Comparison of ENCODE assay signal across 18 cellular contexts in genomic region chr10:7606977-7607404, GRCh38. TPM values are rescaled to one million over a fixed set of nuclear protein-coding genes. Genes with fewer than 3 reads are reported as not detected.
DNase-seq lines count a peak whose midpoint lies in the region; ATAC-seq and TF ChIP-seq lines count a peak whose summit lies in the region.
"Had no signal": no experiment of that assay in that cellular context is flagged by ENCODE, and none has a peak within 500 bp of the region (broad histone marks: within the 10 kb centered on the region; RNA-seq: fewer than 3 reads in every experiment).

No MANE protein-coding gene starts in this region.

- H4K20me1 ChIP-seq in MM.1S (ENCODE audit: insufficient read depth, low read length) = no peaks in the 10 kb centered on the region

- H2BK5ac ChIP-seq in mesendoderm (ENCODE audit: low read length) = no peak overlapping the region

- H4K5ac ChIP-seq in mesendoderm (ENCODE audit: low read length) = no peak overlapping the region

- H3K4me3 ChIP-seq in MM.1S (ENCODE audit: low read length) = no peak overlapping the region
- H3K4me3 ChIP-seq in esophagus squamous epithelium = no peak overlapping the region
- H3K4me3 ChIP-seq in mesendoderm (ENCODE audit: low read length) = no peak overlapping the region
- H3K4me3 ChIP-seq: SJSA1, upper lobe of left lung had no signal

- DNase-seq in AG08395 (ENCODE audit: low spot score) = peak; percentile 26
- DNase-seq in MM.1S = peak; percentile 16
- no peak for DNase-seq in esophagus squamous epithelium (lab: John Stamatoyannopoulos, UW)
- peak; percentile 36 for DNase-seq in mesendoderm
- no peak for DNase-seq in GM10266 (ENCODE audit: extremely low spot score)
- no peak for DNase-seq in sciatic nerve (ENCODE audit: low spot score)
- no peak for DNase-seq in DMS53 (lab: John Stamatoyannopoulos, UW)
- DNase-seq: activated CD4-positive, CD25-positive, alpha-beta regulatory T cell treated with anti-CD3 and anti-CD28 coated beads, Interleukin-2, amount 50 U/mL, for 72 hours; amniotic stem cell; effector CD4-positive, alpha-beta T cell; left cardiac atrium; NCI-H1930; NCI-H446 treated with DMSO at 0.1 percent for 48 hours had no signal

- H3K9ac ChIP-seq in MM.1S (ENCODE audit: low read length) = no peak overlapping the region
- H3K9ac ChIP-seq in mesendoderm (ENCODE audit: low read length) = no peak overlapping the region

- no peak overlapping the region for H2AK5ac ChIP-seq in mesendoderm (ENCODE audit: low read length)

- H3K18ac ChIP-seq in mesendoderm (ENCODE audit: low read length) = peak overlapping the region; percentile 23

- 27 to 31% methylated on average over 4 of the region's 4 CpGs for WGBS in esophagus squamous epithelium, 2 donors
- WGBS in mesendoderm (ENCODE audit: extremely low coverage, insufficient coverage, low lambda C conversion rate) = no CpG with 5 or more reads among the region's 4 CpGs

- no peak overlapping the region for H3K56ac ChIP-seq in mesendoderm (ENCODE audit: low read length)

- H3K4ac ChIP-seq in mesendoderm (ENCODE audit: low read depth, low read length) = no peak overlapping the region

- no peaks in the 10 kb centered on the region for H3K79me1 ChIP-seq in mesendoderm (ENCODE audit: low read length)

- intact Hi-C loops in esophagus squamous epithelium (cut with DNase I) (no loop called here), sciatic nerve (cut with DNase I) (no loop called here)

- H2AFZ ChIP-seq in MM.1S (ENCODE audit: low read length) = no peak overlapping the region

- H3K23ac ChIP-seq in mesendoderm (ENCODE audit: low read length) = no peak overlapping the region

- no peak for TF ChIP-seq CTCF in MM.1S (IDR thresholded peaks at IDR 0.05; ENCODE audit: low read length)
- no peak for TF ChIP-seq CTCF in esophagus squamous epithelium (IDR thresholded peaks at IDR 0.05)
- no peak for TF ChIP-seq CTCF in GM10266 (IDR thresholded peaks at IDR 0.05; ENCODE audit: control insufficient read depth, insufficient read depth, low read depth, missing control alignments)

- H3K4me1 ChIP-seq in MM.1S (ENCODE audit: low read length) (no peaks in the 10 kb centered on the region), esophagus squamous epithelium (peaks cover 0 to 22% (median 15%) of the 10 kb centered on the region in 3 donors), mesendoderm (ENCODE audit: control insufficient read depth, low read depth, low read length) (peaks cover 2% of the 10 kb centered on the region)

- no peaks in the 10 kb centered on the region for H3K9me2 ChIP-seq in MM.1S (replicated peaks; ENCODE audit: insufficient read depth, low read length)

- H3K27me3 ChIP-seq in MM.1S (replicated peaks; ENCODE audit: insufficient read depth, low read length) (no peaks in the 10 kb centered on the region), esophagus squamous epithelium (no peaks in the 10 kb centered on the region), mesendoderm (ENCODE audit: insufficient read depth, low read length, poor library complexity) (no peaks in the 10 kb centered on the region)
- H3K27me3 ChIP-seq: SJSA1, upper lobe of left lung had no signal

- H3K9me3 ChIP-seq in MM.1S (replicated peaks; ENCODE audit: insufficient read depth, low read length) (no peaks in the 10 kb centered on the region), esophagus squamous epithelium (no peaks in the 10 kb centered on the region)
- H3K9me3 ChIP-seq: SJSA1, upper lobe of left lung had no signal

- H3K79me2 ChIP-seq in MM.1S (ENCODE audit: low read length) = no peaks in the 10 kb centered on the region
- H3K79me2 ChIP-seq in mesendoderm (ENCODE audit: control insufficient read depth, insufficient read depth, low read length) = no peaks in the 10 kb centered on the region

- no peak overlapping the region for H2BK120ac ChIP-seq in mesendoderm (ENCODE audit: low read depth, low read length)

- no peak for TF ChIP-seq POLR2A in esophagus squamous epithelium (IDR thresholded peaks at IDR 0.05)

- no peaks in the 10 kb centered on the region for H3F3A ChIP-seq in MM.1S (ENCODE audit: insufficient read depth, low read length)

- H2BK15ac ChIP-seq in mesendoderm (replicated peaks; ENCODE audit: low read depth) = no peak overlapping the region

- H3K36me3 ChIP-seq in MM.1S (replicated peaks; ENCODE audit: insufficient read depth, low read length) (no peaks in the 10 kb centered on the region), esophagus squamous epithelium (no peaks in the 10 kb centered on the region), mesendoderm (ENCODE audit: control insufficient read depth, insufficient read depth, low read length) (no peaks in the 10 kb centered on the region)
- H3K36me3 ChIP-seq: SJSA1, upper lobe of left lung had no signal

- ATAC-seq in HG03139 (IDR thresholded peaks at IDR 0.05; ENCODE audit: unreplicated experiment) (no peak), sciatic nerve (no peak)
- ATAC-seq: stimulated activated memory B cell treated with anti-CD40 and anti-IgM and Interleukin-4, amounts not matched to agents 10 μg/mL and 1 μg/mL and 100 μg/mL, for 72 hours had no signal

- H3K27ac ChIP-seq in MM.1S (ENCODE audit: low read length) (no peak overlapping the region), esophagus squamous epithelium (peak overlapping the region in 3 of 4 donors; percentile 26 to 70 (median 40)), mesendoderm (ENCODE audit: low read depth, low read length) (no peak overlapping the region)

- no peak overlapping the region for H4K8ac ChIP-seq in mesendoderm (ENCODE audit: low read depth, low read length)

- H3K4me2 ChIP-seq in MM.1S (ENCODE audit: low read depth, low read length) (no peak overlapping the region), mesendoderm (ENCODE audit: low read length) (no peak overlapping the region)

RNA-seq across cellular contexts. Expression of gene ITIH5, which starts 59.8 kb away (rescaled TPM):
- 10 to 100 TPM in 1 of 4 donors, 1 to 10 TPM in 3; 2.2 to 21.4 (median 3.3) TPM for total RNA-seq in esophagus squamous epithelium
- 1.3 TPM for polyA plus RNA-seq in mesendoderm (2013, experiment 1 of 2)
- 1.2 TPM for polyA plus RNA-seq in mesendoderm (2013, experiment 2 of 2)
- 34.9 TPM for total RNA-seq in sciatic nerve
- polyA plus RNA-seq: IgD-negative memory B cell had no signal

Comparison
In these comparisons a context has a peak if more than half of its experiments do, and no peak if none do; other contexts are left out.
1. DNase-seq: peak in AG08395 (single experiment), MM.1S (single experiment) and mesendoderm (single experiment); none in esophagus squamous epithelium (single experiment), GM10266 (single experiment), sciatic nerve (single experiment) and DMS53 (single experiment).
2. H3K27ac ChIP-seq: peak in esophagus squamous epithelium (3 of 4); none in MM.1S (single experiment) and mesendoderm (single experiment).